ENCODE assay signal across 8 cellular contexts in the genomic region with DNA sequence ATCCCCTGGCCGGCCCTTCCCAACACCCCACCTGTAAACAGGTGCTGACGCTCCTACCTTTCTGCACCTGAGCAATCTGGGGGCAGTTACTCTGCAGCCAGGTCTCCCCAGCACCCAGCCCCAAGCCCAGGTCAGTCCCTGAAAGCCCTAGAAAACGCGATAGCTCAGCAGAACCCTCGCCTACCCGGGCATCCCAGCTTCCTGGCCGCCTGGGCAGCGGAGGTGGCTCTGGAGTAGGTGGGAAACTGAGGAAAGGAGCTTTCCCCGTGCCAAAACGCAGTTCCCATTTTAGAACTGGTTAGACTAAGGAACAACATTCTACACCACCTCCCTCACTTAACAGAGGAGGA. TPM values are rescaled to one million over a fixed set of nuclear protein-coding genes. Genes with fewer than 3 reads are reported as not detected.
DNase-seq lines count a peak whose midpoint lies in the region; ATAC-seq and TF ChIP-seq lines count a peak whose summit lies in the region.

No MANE protein-coding gene starts in this region.

- H3K27me3 Mint-ChIP-seq in naive B cell, result peaks cover 6 to 17% (median 13%) of the 10 kb centered on the region in 3 donors

- 0 out of 2 replicates have a peak overlapping the region, but pooled peaks have one; percentile 6 for H3K9ac ChIP-seq in Karpas-422 (ENCODE audit: low read length)

- H3K27ac ChIP-seq in AG04450 (ENCODE audit: low read depth, low read length) (no peak overlapping the region), Karpas-422 (ENCODE audit: low read length) (no peak overlapping the region), dorsolateral prefrontal cortex (peak overlapping the region in 53 of 59 donors; percentile 2 to 85 (median 63))

- H3K27ac Mint-ChIP-seq in naive B cell, result peak overlapping the region in 4 of 6 donors; percentile 24 to 73 (median 52)

- H2AFZ ChIP-seq in Karpas-422 (ENCODE audit: low read length), result peak overlapping the region; percentile 51; the same call in 1 of the 2 replicates

- no peaks in the 10 kb centered on the region for H3K36me3 ChIP-seq in Karpas-422 (ENCODE audit: insufficient read depth, low read length)

- peak overlapping the region; percentile 36 for H3K4me2 ChIP-seq in Karpas-422 (ENCODE audit: low read depth, low read length, poor library complexity, severe bottlenecking)

- H3K79me2 ChIP-seq in Karpas-422 (ENCODE audit: low read length), result no peaks in the 10 kb centered on the region

- H3K4me3 ChIP-seq in AG04450 (ENCODE audit: low read depth, low read length), result peak overlapping the region; percentile 76
- H3K4me3 ChIP-seq in Karpas-422 (ENCODE audit: low read length), result peak overlapping the region; percentile 46; the same call in 1 of the 2 replicates
- peak overlapping the region; percentile 55 to 89 (median 78) for H3K4me3 ChIP-seq in dorsolateral prefrontal cortex

- H3K9me3 Mint-ChIP-seq in naive B cell, result no peaks in the 10 kb centered on the region

- TF ChIP-seq CTCF in AG04450 (IDR thresholded peaks at IDR 0.05; ENCODE audit: low read depth, low read length) (no peak), dorsolateral prefrontal cortex (IDR thresholded peaks at IDR 0.05 in 54 of 56, conservative IDR thresholded peaks at IDR 0.05 in 2 of 56; ENCODE audit: low read depth in 1 of 56, partially characterized antibody in 56 of 56) (no peak), GM20000 (IDR thresholded peaks at IDR 0.05; ENCODE audit: extremely low read depth, missing control alignments) (no peak)

- ATAC-seq in naive B cell (ENCODE audit: low read depth in 2 of 2) (no peak), GM19467 (IDR thresholded peaks at IDR 0.05; ENCODE audit: unreplicated experiment) (no peak)

- CTCF ChIA-PET in AG04450 (lab: Charles Lee), result interaction anchor here (1.1 to 1.5 kb wide), 4 partner anchors 16 to 115 kb away, joined by 4 to 7 read pairs (median 4); partner anchors contain the start of gene CCDC83

- POLR2A ChIA-PET in AG04450 (lab: Yijun Ruan, JAX), result interaction anchor here (1.3 kb wide), 1 partner anchor 38 kb away, joined by 4 read pairs; no protein-coding TSS in a partner anchor

- H4K20me1 ChIP-seq in Karpas-422 (ENCODE audit: insufficient read depth, low read depth, low read length), result no peaks in the 10 kb centered on the region

- H3K4me1 Mint-ChIP-seq in naive B cell, result peaks cover 14 to 19% (median 18%) of the 10 kb centered on the region in 3 donors

- H3K4me1 ChIP-seq in Karpas-422 (ENCODE audit: low read length), result peaks cover 30% of the 10 kb centered on the region

- H3K27me3 ChIP-seq in AG04450 (ENCODE audit: control insufficient read depth, insufficient read depth, low read length) (no peaks in the 10 kb centered on the region), Karpas-422 (ENCODE audit: low read length) (no peaks in the 10 kb centered on the region), dorsolateral prefrontal cortex (no peaks in the 10 kb centered on the region)

- H3K9me3 ChIP-seq in AG04450 (ENCODE audit: control insufficient read depth, insufficient read depth, low read length) (no peaks in the 10 kb centered on the region), Karpas-422 (ENCODE audit: low read length) (no peaks in the 10 kb centered on the region)

- H3K9me2 ChIP-seq in Karpas-422 (replicated peaks; ENCODE audit: insufficient read depth, low read length), result no peaks in the 10 kb centered on the region

- H3K4me3 Mint-ChIP-seq in naive B cell, result peak overlapping the region; percentile 72 to 93 (median 87)

- no peaks in the 10 kb centered on the region for H3K36me3 Mint-ChIP-seq in naive B cell

- DNase-seq in AG04450 (ENCODE audit: low read depth, low spot score), result no peak
- DNase-seq in Karpas-422, result no peak
- peak in 4 of 10 donors; percentile 4 to 48 (median 32) for DNase-seq in dorsolateral prefrontal cortex
- no peak for DNase-seq in naive B cell
- no peak for DNase-seq in GM20000 (ENCODE audit: low spot score)
- no peak for DNase-seq in NCI-H2081 (lab: John Stamatoyannopoulos, UW)
- no peak for DNase-seq in head of caudate nucleus

- intact Hi-C loops in dorsolateral prefrontal cortex (cut with DNase I), result loop anchor here in 1 of 2 donors (2.0 to 5.0 kb wide), 2 partner anchors 92 to 118 kb away; no protein-coding TSS in a partner anchor
- intact Hi-C loops in head of caudate nucleus (cut with DNase I), result no loop called here

RNA-seq across cellular contexts. Expression of gene SYTL2, which starts 0.4 kb away (rescaled TPM):
- polyA plus RNA-seq in AG04450 (2011; rRNA removed), result 122 and 169 TPM in 2 replicates
- 52.9 and 82.3 TPM in 2 replicates for polyA minus RNA-seq in AG04450 (2011; rRNA and poly(A)+ RNA removed)
- 0.69 and 0.75 TPM in 2 replicates for total RNA-seq in Karpas-422 (2014; rRNA removed; shearing (Covaris generic); ENCODE audit: low replicate concordance)
- total RNA-seq in dorsolateral prefrontal cortex, result 100 to 1,000 TPM in 112 of 120 experiments, 10 to 100 TPM in 8; 74.0 to 191 (median 133) TPM
- under 1 TPM in 4 of 6 donors, not detected in 2; 0.32 to 1.00 (median 0.55) TPM for polyA plus RNA-seq in naive B cell (ENCODE audit: low read depth in 6 of 6)

RNA-seq across cellular contexts. Expression of gene CCDC83, which starts 44.7 kb away (rescaled TPM):
- polyA plus RNA-seq in AG04450 (2011; rRNA removed) (not detected in 2 replicates), naive B cell (ENCODE audit: low read depth in 6 of 6) (not detected)
- polyA minus RNA-seq in AG04450 (2011; rRNA and poly(A)+ RNA removed), result not detected in 2 replicates
- not detected in 2 replicates for total RNA-seq in Karpas-422 (2014; rRNA removed; shearing (Covaris generic); ENCODE audit: low replicate concordance)
- total RNA-seq in dorsolateral prefrontal cortex, result 1 to 10 TPM in 1 of 120 experiments, under 1 TPM in 2, not detected in 117; 0.18 to 1.6 (median 0.24) TPM

Comparison
In these comparisons a context has a peak if more than half of its experiments do, and no peak if none do; other contexts are left out.
1. H3K27ac ChIP-seq: peak in dorsolateral prefrontal cortex (53 of 59); none in AG04450 (single experiment) and Karpas-422 (single experiment).
2. RNA of gene SYTL2, which starts 0.4 kb away (total RNA-seq): 74.0 to 191 TPM in dorsolateral prefrontal cortex; 0.69 to 0.75 TPM in Karpas-422; every median in the first group is over 10 times any median in the second.
3. Peak in every context shown above with its lines, with median percentiles within 50 percentile points of each other: H3K4me3 ChIP-seq.